1 cellular context compared by ENCODE assay signal in the genomic region with DNA sequence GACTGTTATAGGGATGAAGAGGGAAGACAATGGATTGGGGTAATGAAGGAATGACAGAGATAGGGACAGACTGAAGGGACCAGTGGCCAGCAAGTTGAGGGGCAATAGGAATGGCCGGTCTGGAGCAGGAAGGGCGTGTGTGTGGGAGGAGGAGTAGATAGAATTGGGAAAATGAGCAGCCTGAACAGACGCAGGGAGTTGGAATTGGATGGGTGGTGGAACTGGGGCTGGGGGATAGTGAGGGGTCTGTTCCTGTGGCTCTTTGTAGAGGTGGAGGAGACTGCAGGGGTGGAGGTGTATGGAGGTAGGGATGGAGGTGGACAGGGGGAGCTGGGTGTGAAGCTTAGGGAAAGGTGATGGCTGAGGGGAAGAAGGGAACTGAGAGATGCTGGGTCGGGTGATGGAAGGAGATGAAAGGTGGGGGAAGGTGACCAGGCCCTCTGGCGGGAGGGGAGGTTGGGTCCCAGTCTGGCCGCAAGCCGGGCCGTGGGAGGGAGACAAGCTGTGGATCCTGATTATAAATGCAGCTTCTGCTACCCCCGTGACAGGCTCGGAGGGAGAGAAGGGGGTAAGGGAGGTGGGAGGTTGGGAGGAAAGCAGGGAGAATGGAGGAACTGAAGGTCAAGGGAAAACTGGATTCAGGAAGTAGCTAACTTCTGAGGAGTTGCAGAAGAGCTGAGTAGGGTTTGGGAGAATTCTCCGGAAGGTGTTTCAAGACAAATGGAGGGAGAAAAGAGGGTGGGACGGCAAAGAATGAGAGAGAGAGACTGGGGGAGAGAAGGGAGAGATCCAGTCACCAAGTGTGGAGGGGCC.
A peak's percentile ranks its signal among the peaks of the same experiment; 100 is the strongest.
TF ChIP-seq lines count a peak whose summit lies in the region.

No MANE protein-coding gene starts in this region.

TF ChIP-seq in K562, 482 proteins besides CTCF, POLR2A, EP300 and RAD21 (continues in another document):
- TF ChIP-seq CBX3 (IDR thresholded peaks at IDR 0.05; ENCODE audit: borderline replicate concordance in 1 of 2, low read length in 2 of 2) (no peak), PURB (CRISPR knock-in tag; IDR thresholded peaks at IDR 0.05; ENCODE audit: low read depth) (no peak), PML (IDR thresholded peaks at IDR 0.05; ENCODE audit: low read length) (peak; percentile 41; the same call in 1 of the 2 replicates), POLR2AphosphoS2 (IDR thresholded peaks at IDR 0.05; ENCODE audit: low read length) (no peak), HDAC2 (IDR thresholded peaks at IDR 0.05) (0 out of 2 replicates have a peak, but pooled peaks have one; percentile 69), KAT7 (CRISPR knock-in tag; IDR thresholded peaks at IDR 0.05; ENCODE audit: borderline replicate concordance) (peak; percentile 73; the same call in 1 of the 2 replicates), TOE1 (IDR thresholded peaks at IDR 0.05; ENCODE audit: borderline replicate concordance) (peak; percentile 85; the same call in 1 of the 2 replicates), TOE1 (CRISPR knock-in tag; IDR thresholded peaks at IDR 0.05; ENCODE audit: borderline replicate concordance, low read depth) (no peak), ETV6 (IDR thresholded peaks at IDR 0.05; ENCODE audit: borderline replicate concordance in 1 of 2, low read depth in 2 of 2, low read length in 1 of 2) (no peak), ETV6 (CRISPR knock-in tag; IDR thresholded peaks at IDR 0.05; ENCODE audit: borderline replicate concordance) (no peak), PHTF2 (CRISPR knock-in tag; IDR thresholded peaks at IDR 0.05) (no peak), NCOR1 (IDR thresholded peaks at IDR 0.05) (peak; percentile 74), RBM14 (IDR thresholded peaks at IDR 0.05; ENCODE audit: borderline replicate concordance, insufficient read depth, low read depth, low read length) (no peak), BMI1 (IDR thresholded peaks at IDR 0.05; ENCODE audit: low read length) (no peak), SMARCB1 (IDR thresholded peaks at IDR 0.05; ENCODE audit: insufficient read length, low read depth) (no peak), MYNN (IDR thresholded peaks at IDR 0.05) (0 out of 2 replicates have a peak, but pooled peaks have one; percentile 4), MYNN (CRISPR knock-in tag; IDR thresholded peaks at IDR 0.05) (no peak), BCOR (IDR thresholded peaks at IDR 0.05) (peak; percentile 59; the same call in 1 of the 2 replicates), ZBTB17 (CRISPR knock-in tag; IDR thresholded peaks at IDR 0.05) (no peak), RFX5 (IDR thresholded peaks at IDR 0.05; ENCODE audit: low read depth, low read length) (no peak), GATAD2B (IDR thresholded peaks at IDR 0.05; ENCODE audit: borderline replicate concordance) (no peak), LARP7 (IDR thresholded peaks at IDR 0.05) (peak; percentile 92), KHSRP (IDR thresholded peaks at IDR 0.05) (0 out of 2 replicates have a peak, but pooled peaks have one; percentile 37), KDM1A (IDR thresholded peaks at IDR 0.05) (peak; percentile 74 to 75; a peak in 3 of 4 replicates), SIN3B (IDR thresholded peaks at IDR 0.05; ENCODE audit: low read depth) (no peak), RB1 (IDR thresholded peaks at IDR 0.05; ENCODE audit: low read depth) (no peak), ELF4 (CRISPR knock-in tag; IDR thresholded peaks at IDR 0.05) (peak; percentile 59), ZNF133 (CRISPR knock-in tag; IDR thresholded peaks at IDR 0.05) (no peak), TRIM24 (IDR thresholded peaks at IDR 0.05) (peak in 1 of 2 experiments; percentile 71; a peak in 2 of 4 replicates), MTA3 (IDR thresholded peaks at IDR 0.05; ENCODE audit: borderline replicate concordance) (0 out of 2 replicates have a peak, but pooled peaks have one; percentile 4), SMARCE1 (IDR thresholded peaks at IDR 0.05) (peak; percentile 86), RBBP5 (IDR thresholded peaks at IDR 0.05; ENCODE audit: borderline replicate concordance, insufficient read depth, low read length, poor library complexity, severe bottlenecking) (peak; percentile 65), IRF2 (CRISPR knock-in tag; IDR thresholded peaks at IDR 0.05) (no peak), SMARCA5 (IDR thresholded peaks at IDR 0.05) (peak; percentile 72; the same call in 1 of the 2 replicates), RBM17 (IDR thresholded peaks at IDR 0.05; ENCODE audit: borderline replicate concordance, low read depth, low read length) (no peak), LEF1 (IDR thresholded peaks at IDR 0.05) (peak; percentile 74), CREM (IDR thresholded peaks at IDR 0.05; ENCODE audit: low read depth) (peak; percentile 40; the same call in 1 of the 2 replicates), GATAD2A (IDR thresholded peaks at IDR 0.05) (peak; percentile 50; the same call in 1 of the 2 replicates), TCF3 (CRISPR knock-in tag; IDR thresholded peaks at IDR 0.05) (peak; percentile 80), MCM2 (IDR thresholded peaks at IDR 0.05; ENCODE audit: low read depth) (no peak), MYBL2 (IDR thresholded peaks at IDR 0.05; ENCODE audit: low read depth) (0 out of 2 replicates have a peak, but pooled peaks have one; percentile 14), MYBL2 (CRISPR knock-in tag; IDR thresholded peaks at IDR 0.05; ENCODE audit: borderline replicate concordance) (no peak), PCBP2 (IDR thresholded peaks at IDR 0.05; ENCODE audit: low read depth, low read length, poor library complexity, severe bottlenecking) (no peak), DPF2 (IDR thresholded peaks at IDR 0.05) (peak; percentile 92)
- TF ChIP-seq, protein P1, sequence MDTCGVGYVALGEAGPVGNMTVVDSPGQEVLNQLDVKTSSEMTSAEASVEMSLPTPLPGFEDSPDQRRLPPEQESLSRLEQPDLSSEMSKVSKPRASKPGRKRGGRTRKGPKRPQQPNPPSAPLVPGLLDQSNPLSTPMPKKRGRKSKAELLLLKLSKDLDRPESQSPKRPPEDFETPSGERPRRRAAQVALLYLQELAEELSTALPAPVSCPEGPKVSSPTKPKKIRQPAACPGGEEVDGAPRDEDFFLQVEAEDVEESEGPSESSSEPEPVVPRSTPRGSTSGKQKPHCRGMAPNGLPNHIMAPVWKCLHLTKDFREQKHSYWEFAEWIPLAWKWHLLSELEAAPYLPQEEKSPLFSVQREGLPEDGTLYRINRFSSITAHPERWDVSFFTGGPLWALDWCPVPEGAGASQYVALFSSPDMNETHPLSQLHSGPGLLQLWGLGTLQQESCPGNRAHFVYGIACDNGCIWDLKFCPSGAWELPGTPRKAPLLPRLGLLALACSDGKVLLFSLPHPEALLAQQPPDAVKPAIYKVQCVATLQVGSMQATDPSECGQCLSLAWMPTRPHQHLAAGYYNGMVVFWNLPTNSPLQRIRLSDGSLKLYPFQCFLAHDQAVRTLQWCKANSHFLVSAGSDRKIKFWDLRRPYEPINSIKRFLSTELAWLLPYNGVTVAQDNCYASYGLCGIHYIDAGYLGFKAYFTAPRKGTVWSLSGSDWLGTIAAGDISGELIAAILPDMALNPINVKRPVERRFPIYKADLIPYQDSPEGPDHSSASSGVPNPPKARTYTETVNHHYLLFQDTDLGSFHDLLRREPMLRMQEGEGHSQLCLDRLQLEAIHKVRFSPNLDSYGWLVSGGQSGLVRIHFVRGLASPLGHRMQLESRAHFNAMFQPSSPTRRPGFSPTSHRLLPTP (IDR thresholded peaks at IDR 0.05; ENCODE audit: borderline replicate concordance, extremely low read depth, insufficient read length) = no peak
- TF ChIP-seq, protein P2, sequence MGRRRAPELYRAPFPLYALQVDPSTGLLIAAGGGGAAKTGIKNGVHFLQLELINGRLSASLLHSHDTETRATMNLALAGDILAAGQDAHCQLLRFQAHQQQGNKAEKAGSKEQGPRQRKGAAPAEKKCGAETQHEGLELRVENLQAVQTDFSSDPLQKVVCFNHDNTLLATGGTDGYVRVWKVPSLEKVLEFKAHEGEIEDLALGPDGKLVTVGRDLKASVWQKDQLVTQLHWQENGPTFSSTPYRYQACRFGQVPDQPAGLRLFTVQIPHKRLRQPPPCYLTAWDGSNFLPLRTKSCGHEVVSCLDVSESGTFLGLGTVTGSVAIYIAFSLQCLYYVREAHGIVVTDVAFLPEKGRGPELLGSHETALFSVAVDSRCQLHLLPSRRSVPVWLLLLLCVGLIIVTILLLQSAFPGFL (CRISPR knock-in tag; IDR thresholded peaks at IDR 0.05) = no peak
- TF ChIP-seq, protein P3, sequence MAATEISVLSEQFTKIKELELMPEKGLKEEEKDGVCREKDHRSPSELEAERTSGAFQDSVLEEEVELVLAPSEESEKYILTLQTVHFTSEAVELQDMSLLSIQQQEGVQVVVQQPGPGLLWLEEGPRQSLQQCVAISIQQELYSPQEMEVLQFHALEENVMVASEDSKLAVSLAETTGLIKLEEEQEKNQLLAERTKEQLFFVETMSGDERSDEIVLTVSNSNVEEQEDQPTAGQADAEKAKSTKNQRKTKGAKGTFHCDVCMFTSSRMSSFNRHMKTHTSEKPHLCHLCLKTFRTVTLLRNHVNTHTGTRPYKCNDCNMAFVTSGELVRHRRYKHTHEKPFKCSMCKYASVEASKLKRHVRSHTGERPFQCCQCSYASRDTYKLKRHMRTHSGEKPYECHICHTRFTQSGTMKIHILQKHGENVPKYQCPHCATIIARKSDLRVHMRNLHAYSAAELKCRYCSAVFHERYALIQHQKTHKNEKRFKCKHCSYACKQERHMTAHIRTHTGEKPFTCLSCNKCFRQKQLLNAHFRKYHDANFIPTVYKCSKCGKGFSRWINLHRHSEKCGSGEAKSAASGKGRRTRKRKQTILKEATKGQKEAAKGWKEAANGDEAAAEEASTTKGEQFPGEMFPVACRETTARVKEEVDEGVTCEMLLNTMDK (IDR thresholded peaks at IDR 0.05; ENCODE audit: borderline replicate concordance, insufficient read depth, low read depth, low read length, poor library complexity, severe bottlenecking) = peak; percentile 22
- TF ChIP-seq, protein P4, sequence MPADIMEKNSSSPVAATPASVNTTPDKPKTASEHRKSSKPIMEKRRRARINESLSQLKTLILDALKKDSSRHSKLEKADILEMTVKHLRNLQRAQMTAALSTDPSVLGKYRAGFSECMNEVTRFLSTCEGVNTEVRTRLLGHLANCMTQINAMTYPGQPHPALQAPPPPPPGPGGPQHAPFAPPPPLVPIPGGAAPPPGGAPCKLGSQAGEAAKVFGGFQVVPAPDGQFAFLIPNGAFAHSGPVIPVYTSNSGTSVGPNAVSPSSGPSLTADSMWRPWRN (IDR thresholded peaks at IDR 0.05; ENCODE audit: low read depth) = 0 out of 2 replicates have a peak, but pooled peaks have one; percentile 14
- TF ChIP-seq, protein P5, sequence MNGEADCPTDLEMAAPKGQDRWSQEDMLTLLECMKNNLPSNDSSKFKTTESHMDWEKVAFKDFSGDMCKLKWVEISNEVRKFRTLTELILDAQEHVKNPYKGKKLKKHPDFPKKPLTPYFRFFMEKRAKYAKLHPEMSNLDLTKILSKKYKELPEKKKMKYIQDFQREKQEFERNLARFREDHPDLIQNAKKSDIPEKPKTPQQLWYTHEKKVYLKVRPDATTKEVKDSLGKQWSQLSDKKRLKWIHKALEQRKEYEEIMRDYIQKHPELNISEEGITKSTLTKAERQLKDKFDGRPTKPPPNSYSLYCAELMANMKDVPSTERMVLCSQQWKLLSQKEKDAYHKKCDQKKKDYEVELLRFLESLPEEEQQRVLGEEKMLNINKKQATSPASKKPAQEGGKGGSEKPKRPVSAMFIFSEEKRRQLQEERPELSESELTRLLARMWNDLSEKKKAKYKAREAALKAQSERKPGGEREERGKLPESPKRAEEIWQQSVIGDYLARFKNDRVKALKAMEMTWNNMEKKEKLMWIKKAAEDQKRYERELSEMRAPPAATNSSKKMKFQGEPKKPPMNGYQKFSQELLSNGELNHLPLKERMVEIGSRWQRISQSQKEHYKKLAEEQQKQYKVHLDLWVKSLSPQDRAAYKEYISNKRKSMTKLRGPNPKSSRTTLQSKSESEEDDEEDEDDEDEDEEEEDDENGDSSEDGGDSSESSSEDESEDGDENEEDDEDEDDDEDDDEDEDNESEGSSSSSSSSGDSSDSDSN (IDR thresholded peaks at IDR 0.05; ENCODE audit: borderline replicate concordance in 1 of 2, low read depth in 2 of 2, low read length in 2 of 2) = peak; percentile 39 to 65; a peak in 1 of 4 replicates
- TF ChIP-seq, protein P6, sequence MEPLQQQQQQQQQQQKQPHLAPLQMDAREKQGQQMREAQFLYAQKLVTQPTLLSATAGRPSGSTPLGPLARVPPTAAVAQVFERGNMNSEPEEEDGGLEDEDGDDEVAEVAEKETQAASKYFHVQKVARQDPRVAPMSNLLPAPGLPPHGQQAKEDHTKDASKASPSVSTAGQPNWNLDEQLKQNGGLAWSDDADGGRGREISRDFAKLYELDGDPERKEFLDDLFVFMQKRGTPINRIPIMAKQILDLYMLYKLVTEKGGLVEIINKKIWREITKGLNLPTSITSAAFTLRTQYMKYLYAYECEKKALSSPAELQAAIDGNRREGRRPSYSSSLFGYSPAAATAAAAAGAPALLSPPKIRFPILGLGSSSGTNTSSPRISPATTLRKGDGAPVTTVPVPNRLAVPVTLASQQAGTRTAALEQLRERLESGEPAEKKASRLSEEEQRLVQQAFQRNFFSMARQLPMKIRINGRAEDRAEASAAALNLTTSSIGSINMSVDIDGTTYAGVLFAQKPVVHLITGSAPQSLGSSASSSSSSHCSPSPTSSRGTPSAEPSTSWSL (CRISPR knock-in tag; IDR thresholded peaks at IDR 0.05; ENCODE audit: borderline replicate concordance) = no peak
- TF ChIP-seq, protein P7, sequence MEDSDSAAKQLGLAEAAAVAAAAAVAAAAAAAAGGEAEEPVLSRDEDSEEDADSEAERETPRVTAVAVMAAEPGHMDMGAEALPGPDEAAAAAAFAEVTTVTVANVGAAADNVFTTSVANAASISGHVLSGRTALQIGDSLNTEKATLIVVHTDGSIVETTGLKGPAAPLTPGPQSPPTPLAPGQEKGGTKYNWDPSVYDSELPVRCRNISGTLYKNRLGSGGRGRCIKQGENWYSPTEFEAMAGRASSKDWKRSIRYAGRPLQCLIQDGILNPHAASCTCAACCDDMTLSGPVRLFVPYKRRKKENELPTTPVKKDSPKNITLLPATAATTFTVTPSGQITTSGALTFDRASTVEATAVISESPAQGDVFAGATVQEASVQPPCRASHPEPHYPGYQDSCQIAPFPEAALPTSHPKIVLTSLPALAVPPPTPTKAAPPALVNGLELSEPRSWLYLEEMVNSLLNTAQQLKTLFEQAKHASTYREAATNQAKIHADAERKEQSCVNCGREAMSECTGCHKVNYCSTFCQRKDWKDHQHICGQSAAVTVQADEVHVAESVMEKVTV (CRISPR knock-in tag; IDR thresholded peaks at IDR 0.05) = no peak
